Comparison of ENCODE assay signal across 20 cellular contexts in the genomic region with DNA sequence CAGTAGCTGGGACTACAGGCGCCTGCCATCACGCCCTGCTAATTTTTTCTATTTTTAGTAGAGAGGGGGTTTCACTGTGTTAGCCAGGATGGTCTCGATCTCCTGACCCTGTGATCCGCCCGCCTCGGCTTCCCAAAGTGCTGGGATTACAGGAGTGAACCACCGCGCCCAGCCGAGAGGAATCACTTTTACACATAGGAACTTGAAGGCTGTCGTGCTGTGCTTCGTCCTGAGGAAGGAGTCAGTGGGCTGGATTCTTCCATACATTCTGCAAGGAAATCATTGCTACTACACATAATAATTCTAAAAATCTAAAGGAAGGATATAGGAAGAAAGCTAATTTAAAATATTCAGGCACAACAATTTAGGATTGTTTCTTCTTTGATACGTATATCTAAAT. TPM values are rescaled to one million over a fixed set of nuclear protein-coding genes. Genes with fewer than 3 reads are reported as not detected.
"Had no signal": no experiment of that assay in that cellular context is flagged by ENCODE, and none has a peak within 500 bp of the region (broad histone marks: within the 10 kb centered on the region; RNA-seq: fewer than 3 reads in every experiment).

No MANE protein-coding gene starts in this region.

- H3K27me3 Mint-ChIP-seq: activated CD4-positive, alpha-beta T cell treated with anti-CD3 and anti-CD28 coated beads for 36 hours had no signal

- H3K27me3 ChIP-seq: adrenal gland, breast epithelium, MG63 had no signal

- H3K4me1 ChIP-seq: adrenal gland, breast epithelium had no signal

- DNase-seq: activated CD4-positive, alpha-beta T cell treated with anti-CD3 and anti-CD28 coated beads, Interleukin-2, amount 50 U/mL, for 4 hours; activated CD8-positive, alpha-beta memory T cell treated with anti-CD3 and anti-CD28 coated beads, Interleukin-2, amount 50 U/mL, for 48 hours; activated naive CD4-positive, alpha-beta T cell treated with anti-CD3 and anti-CD28 coated beads, Interleukin-2, amount 50 U/mL, for 16 hours; activated naive CD8-positive, alpha-beta T cell treated with anti-CD3 and anti-CD28 coated beads, Interleukin-2, amount 10 ng/mL, durations not matched to agents 7 days and 5 days; activated T-cell treated with anti-CD3 and anti-CD28 coated beads, Interleukin-2, amount 50 U/mL, for 1 hour; anterior cingulate cortex; MG63; NCI-H1417 treated with DMSO at 0.1 percent for 48 hours; NCI-H510A; NK-92 treated with Interleukin-12 subunit alpha and Interleukin-12 subunit beta, amount 100 ng/mL, for 24 hours; PC-9 had no signal

- H2AFZ ChIP-seq: PC-9 had no signal

- H3K36me3 ChIP-seq: adrenal gland, breast epithelium, MG63 had no signal

- H3K27ac ChIP-seq: adrenal gland, breast epithelium, PC-9, SK-N-MC, VCaP had no signal

- H3K4me3 ChIP-seq: breast epithelium, MG63, PC-9, SK-N-MC had no signal

- H3K4me2 ChIP-seq: PC-9 had no signal

- H3K9me3 ChIP-seq: breast epithelium, MG63 had no signal

RNA-seq across cellular contexts. Expression of a gene that starts 48.8 kb away (rescaled TPM):
- total RNA-seq: activated CD4-positive, alpha-beta T cell treated with anti-CD3 and anti-CD28 coated beads for 36 hours; activated CD8-positive, alpha-beta T cell treated with anti-CD3 and anti-CD28 coated beads, Interleukin-2, amount 10 ng/mL, durations not matched to agents 7 days and 5 days; activated naive CD8-positive, alpha-beta T cell treated with anti-CD3 and anti-CD28 coated beads, Interleukin-2, amount 10 ng/mL, durations not matched to agents 7 days and 5 days; adrenal gland; breast epithelium; cerebellum; PC-9; RPMI7951; T-helper 2 cell treated with Interferon-gamma antibody and Interleukin-4, amounts not matched to agents 100 ng/mL and 5 ng/mL, for 36 hours had no signal
- polyA plus RNA-seq: adrenal gland had no signal
